In genomic region chr7:2909471-2910039, GRCh38 we compare ENCODE assay signal across 25 cellular contexts.
"Had no signal": no experiment of that assay in that cellular context is flagged by ENCODE, and none has a peak within 500 bp of the region (broad histone marks: within the 10 kb centered on the region; RNA-seq: fewer than 3 reads in every experiment).

No MANE protein-coding gene starts in this region.

- H3K4me1 ChIP-seq: Peyer's patch, SJCRH30 had no signal

- H3K27me3 Mint-ChIP-seq: IgD-negative memory B cell had no signal

- ATAC-seq: K562, Right ventricle myocardium inferior, SK-N-SH treated with all-trans-retinoic acid at 6 μM for 48 hours had no signal

- H3K27ac ChIP-seq: HL-60, KMS-11, PC-9, Peyer's patch, SJCRH30 had no signal

- H3K4me2 ChIP-seq: KMS-11, PC-9 had no signal

- DNase-seq: Kasumi-1, MM.1S, NCI-H1092 treated with DMSO at 0.1 percent for 48 hours, NCI-H1436, NCI-H187, NCI-H2029, NCI-H2081 treated with DMSO at 0.1 percent for 48 hours, NCI-H2171, NCI-H226, NCI-H446, NCI-H510A, NCI-H524 treated with DMSO at 0.1 percent for 48 hours, NCI-H69, NCI-H774, OCI-M1, PC-9, Peyer's patch, SHP77 treated with DMSO at 0.1 percent for 48 hours, SJCRH30 had no signal

- H3K4me1 Mint-ChIP-seq: IgD-negative memory B cell had no signal

- H3K36me3 ChIP-seq: Peyer's patch, SJCRH30 had no signal

- H3K9me3 ChIP-seq: Peyer's patch had no signal

- H3K27me3 ChIP-seq: Peyer's patch, SJCRH30 had no signal

- H3K4me3 Mint-ChIP-seq: IgD-negative memory B cell had no signal

- H2AFZ ChIP-seq: PC-9 had no signal

- H3K9ac ChIP-seq: KMS-11 had no signal

- H3K4me3 ChIP-seq: K562, PC-9, Peyer's patch, SJCRH30 had no signal
